Comparison of ENCODE assay signal across 7 cellular contexts in genomic region chr10:71729023-71729649, GRCh38. TPM values are rescaled to one million over a fixed set of nuclear protein-coding genes. Genes with fewer than 3 reads are reported as not detected.
DNase-seq lines count a peak whose midpoint lies in the region; ATAC-seq and TF ChIP-seq lines count a peak whose summit lies in the region.

No MANE protein-coding gene starts in this region.

- no peak for TF ChIP-seq RAD21 in Ishikawa (IDR thresholded peaks at IDR 0.05; ENCODE audit: low read depth)

- no peak for TF ChIP-seq CTCF in cardiac muscle cell (IDR thresholded peaks at IDR 0.05; ENCODE audit: low read depth, low read length)

- H3K36me3 Mint-ChIP-seq in stimulated activated effector memory CD8-positive, alpha-beta T cell treated with anti-CD3 and anti-CD28 coated beads, Interleukin-12 subunit alpha, Interleukin-12 subunit beta, amount 100 ng/mL, for 72 hours, result peaks cover 7% of the 10 kb centered on the region

- DNase-seq in SJCRH30, result peak; percentile 50 to 63
- DNase-seq in cardiac muscle cell (ENCODE audit: low read depth in 1 of 2, low spot score in 1 of 2), result no peak
- DNase-seq in stimulated activated effector memory CD8-positive, alpha-beta T cell treated with anti-CD3 and anti-CD28 coated beads, Interleukin-12 subunit alpha, Interleukin-12 subunit beta, amount 100 ng/mL, for 72 hours (ENCODE audit: low spot score in 2 of 2), result no peak
- DNase-seq in activated gamma-delta T cell treated with Interleukin-2 at 50 U/mL for 16 hours, result no peak
- DNase-seq in NCI-H128 (lab: John Stamatoyannopoulos, UW; ENCODE audit: unreplicated experiment), result no peak

- peak; percentile 49; the same call in 1 of the 2 replicates for TF ChIP-seq EP300 in Ishikawa (IDR thresholded peaks at IDR 0.05; ENCODE audit: borderline replicate concordance)

- H3K4me3 ChIP-seq in SJCRH30 (no peak overlapping the region), cardiac muscle cell (no peak overlapping the region)

- H3K4me1 ChIP-seq in SJCRH30 (peaks cover 16% of the 10 kb centered on the region), cardiac muscle cell (ENCODE audit: low read depth) (peaks cover 13% of the 10 kb centered on the region)

- no peaks in the 10 kb centered on the region for H3K9me3 Mint-ChIP-seq in stimulated activated effector memory CD8-positive, alpha-beta T cell treated with anti-CD3 and anti-CD28 coated beads, Interleukin-12 subunit alpha, Interleukin-12 subunit beta, amount 100 ng/mL, for 72 hours

- H3K27ac Mint-ChIP-seq in stimulated activated effector memory CD8-positive, alpha-beta T cell treated with anti-CD3 and anti-CD28 coated beads, Interleukin-12 subunit alpha, Interleukin-12 subunit beta, amount 100 ng/mL, for 72 hours, result peak overlapping the region; percentile 96

- H3K27me3 ChIP-seq in SJCRH30, result no peaks in the 10 kb centered on the region
- no peaks in the 10 kb centered on the region for H3K27me3 ChIP-seq in cardiac muscle cell

- H3K27ac ChIP-seq in SJCRH30 (no peak overlapping the region), cardiac muscle cell (peak overlapping the region; percentile 79)

- peaks cover 92% of the 10 kb centered on the region for H3K4me1 Mint-ChIP-seq in stimulated activated effector memory CD8-positive, alpha-beta T cell treated with anti-CD3 and anti-CD28 coated beads, Interleukin-12 subunit alpha, Interleukin-12 subunit beta, amount 100 ng/mL, for 72 hours

- ATAC-seq in stimulated activated effector memory CD8-positive, alpha-beta T cell treated with anti-CD3 and anti-CD28 coated beads, Interleukin-12 subunit alpha, Interleukin-12 subunit beta, amount 100 ng/mL, for 72 hours, result no peak
- ATAC-seq in HG03520 (IDR thresholded peaks at IDR 0.05; ENCODE audit: unreplicated experiment), result no peak

- H3K9me3 ChIP-seq in SJCRH30 (replicated peaks), result no peaks in the 10 kb centered on the region
- H3K9me3 ChIP-seq in cardiac muscle cell (ENCODE audit: low read depth), result no peaks in the 10 kb centered on the region

- H3K36me3 ChIP-seq in SJCRH30 (no peaks in the 10 kb centered on the region), cardiac muscle cell (no peaks in the 10 kb centered on the region)

- H3K4me3 Mint-ChIP-seq in stimulated activated effector memory CD8-positive, alpha-beta T cell treated with anti-CD3 and anti-CD28 coated beads, Interleukin-12 subunit alpha, Interleukin-12 subunit beta, amount 100 ng/mL, for 72 hours, result peak overlapping the region; percentile 67

TF ChIP-seq in Ishikawa, 13 proteins besides CTCF, POLR2A, EP300 and RAD21:
- TF ChIP-seq REST (IDR thresholded peaks at IDR 0.05; ENCODE audit: low read depth) (no peak), YY1 (IDR thresholded peaks at IDR 0.05; ENCODE audit: low read depth) (no peak), FOXM1 (IDR thresholded peaks at IDR 0.05; ENCODE audit: borderline replicate concordance, low read depth) (no peak), USF1 (IDR thresholded peaks at IDR 0.05) (no peak), EGR1 (IDR thresholded peaks at IDR 0.05) (no peak), NFIC (IDR thresholded peaks at IDR 0.05) (peak; percentile 79), TAF1 (IDR thresholded peaks at IDR 0.05; ENCODE audit: low read depth) (no peak), MAX (IDR thresholded peaks at IDR 0.05) (no peak), TEAD4 (IDR thresholded peaks at IDR 0.05) (peak; percentile 42; the same call in 1 of the 2 replicates), ZBTB7A (IDR thresholded peaks at IDR 0.05; ENCODE audit: low read depth) (no peak), CEBPB (IDR thresholded peaks at IDR 0.05) (no peak), CREB1 (IDR thresholded peaks at IDR 0.05; ENCODE audit: low read depth) (no peak), TCF12 (IDR thresholded peaks at IDR 0.05; ENCODE audit: low read depth) (no peak)

RNA-seq across cellular contexts. Expression of gene C10orf105, which starts 9.6 kb away (rescaled TPM):
- not detected in 2 replicates for total RNA-seq in SJCRH30 (2014; rRNA removed; shearing (Covaris generic))
- total RNA-seq in cardiac muscle cell, result 0.03 TPM in 1 of 2 replicates, not detected in the other
- polyA plus RNA-seq in cardiac muscle cell, result 0.85 TPM in 1 of 2 replicates, not detected in the other

RNA-seq across cellular contexts. Expression of gene VSIR, which starts 44.2 kb away (rescaled TPM):
- total RNA-seq in SJCRH30 (2014; rRNA removed; shearing (Covaris generic)), result 2.6 and 3.4 TPM in 2 replicates
- total RNA-seq in cardiac muscle cell, result 1.3 and 1.7 TPM in 2 replicates
- 1.5 and 1.8 TPM in 2 replicates for polyA plus RNA-seq in cardiac muscle cell

Comparison
In these comparisons a context has a peak if more than half of its experiments do, and no peak if none do; other contexts are left out.
1. DNase-seq: peak in SJCRH30 (2 of 2); none in cardiac muscle cell (0 of 2), stimulated activated effector memory CD8-positive, alpha-beta T cell treated with anti-CD3 and anti-CD28 coated beads, Interleukin-12 subunit alpha, Interleukin-12 subunit beta, amount 100 ng/mL, for 72 hours (0 of 2), activated gamma-delta T cell treated with Interleukin-2 at 50 U/mL for 16 hours (single experiment) and NCI-H128 (single experiment).